ENCODE assay signal across 8 cellular contexts in genomic region chr10:68331455-68332258, GRCh38.
A peak's percentile ranks its signal among the peaks of the same experiment; 100 is the strongest.
DNase-seq lines count a peak whose midpoint lies in the region; ATAC-seq lines count a peak whose summit lies in the region.

A gene with protein sequence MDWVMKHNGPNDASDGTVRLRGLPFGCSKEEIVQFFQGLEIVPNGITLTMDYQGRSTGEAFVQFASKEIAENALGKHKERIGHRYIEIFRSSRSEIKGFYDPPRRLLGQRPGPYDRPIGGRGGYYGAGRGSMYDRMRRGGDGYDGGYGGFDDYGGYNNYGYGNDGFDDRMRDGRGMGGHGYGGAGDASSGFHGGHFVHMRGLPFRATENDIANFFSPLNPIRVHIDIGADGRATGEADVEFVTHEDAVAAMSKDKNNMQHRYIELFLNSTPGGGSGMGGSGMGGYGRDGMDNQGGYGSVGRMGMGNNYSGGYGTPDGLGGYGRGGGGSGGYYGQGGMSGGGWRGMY (plus strand): TSS chr10:68332064. CDS start chr10:68337222, 5,158 bp downstream.

- H3K4me1 ChIP-seq in BLaER1 = peaks cover 54% of the 10 kb centered on the region

- peaks cover 11% of the 10 kb centered on the region; the same call in 1 of the 2 replicates for H3K36me3 ChIP-seq in BLaER1

- peak; percentile 20 for DNase-seq in NCI-H524 treated with DMSO at 0.1 percent for 48 hours (lab: John Stamatoyannopoulos, UW)
- peak; percentile 99 for DNase-seq in activated CD4-positive, alpha-beta T cell treated with anti-CD3 and anti-CD28 coated beads for 4 hours
- DNase-seq in kidney tubule cell (ENCODE audit: low spot score) = peak; percentile 97
- peak; percentile 95 to 97 for DNase-seq in stimulated activated CD4-positive, alpha-beta T cell treated with anti-CD3 and anti-CD28 coated beads, Interleukin-1b, Interleukin-23, amount 100 ng/mL, for 1 hour (ENCODE audit: low read depth in 2 of 2)

- peaks cover 41% of the 10 kb centered on the region for H4K20me1 ChIP-seq in BLaER1

- peak within 1 kb of the TSS; percentile 88 for H3K4me3 ChIP-seq in BLaER1

- H3K27ac ChIP-seq in BLaER1 (peak within 1 kb of the TSS; percentile 100), cingulate gyrus (ENCODE audit: low read depth, low read length) (peak within 1 kb of the TSS; percentile 99)

- H3K9ac ChIP-seq in BLaER1 = peak within 1 kb of the TSS; percentile 100

- no peaks in the 10 kb centered on the region for H3K9me3 ChIP-seq in BLaER1

- H3K27me3 ChIP-seq in BLaER1 = no peaks in the 10 kb centered on the region

- H3K4me2 ChIP-seq in BLaER1 = peak within 1 kb of the TSS; percentile 83

- ATAC-seq in GM19324 (IDR thresholded peaks at IDR 0.05; ENCODE audit: low FRiP score, unreplicated experiment) (peak; percentile 87), HG03460 (IDR thresholded peaks at IDR 0.05; ENCODE audit: unreplicated experiment) (peak; percentile 75)

Comparison
In these comparisons a context has a peak if more than half of its experiments do, and no peak if none do; other contexts are left out.
1. Peak in every context shown above with its lines: DNase-seq, ATAC-seq, H3K4me3 ChIP-seq and H3K27ac ChIP-seq.
2. DNase-seq: peak in every context shown above with its lines; median percentile 99 in activated CD4-positive, alpha-beta T cell treated with anti-CD3 and anti-CD28 coated beads for 4 hours; 97 in kidney tubule cell; 96 in stimulated activated CD4-positive, alpha-beta T cell treated with anti-CD3 and anti-CD28 coated beads, Interleukin-1b, Interleukin-23, amount 100 ng/mL, for 1 hour; 20 in NCI-H524 treated with DMSO at 0.1 percent for 48 hours.